8 cellular contexts compared by ENCODE assay signal in genomic region chr16:14300631-14301149, GRCh38.
DNase-seq lines count a peak whose midpoint lies in the region; ATAC-seq, FAIRE-seq and TF ChIP-seq lines count a peak whose summit lies in the region.

No MANE protein-coding gene starts in this region.

- no peak overlapping the region for H3K4me2 ChIP-seq in GM12878 (ENCODE audit: control insufficient read depth, insufficient read depth)

- intact Hi-C loops in GM12878 (cut with micrococcal nuclease; ENCODE audit: unreplicated experiment) = loop anchor here (1.0 to 10.0 kb wide), 5 partner anchors 10 to 332 kb away; partner anchors contain the start of genes BFAR and PARN

- no peak overlapping the region for H3K27ac ChIP-seq in GM12878 (ENCODE audit: control insufficient read depth, insufficient read depth)

- TF ChIP-seq POLR2A in GM12878 (IDR thresholded peaks at IDR 0.05; ENCODE audit: low read depth, low read length) = no peak

- in situ Hi-C loops in GM12878 (cut with MboI) = no loop called here

- peak; percentile 80 for DNase-seq in BE2C
- peak; percentile 71 for DNase-seq in HuH-7.5 (ENCODE audit: low spot score)
- peak; percentile 76 for DNase-seq in RCC 7860 (ENCODE audit: low spot score)
- no peak for DNase-seq in GM12878 (ENCODE audit: low read depth, low spot score)
- DNase-seq in skeletal muscle cell (ENCODE audit: low read depth) = peak; percentile 49
- no peak for DNase-seq in NK-92 (lab: John Stamatoyannopoulos, UW; ENCODE audit: unreplicated experiment)

- peak; percentile 96 for TF ChIP-seq RAD21 in GM12878 (IDR thresholded peaks at IDR 0.05; ENCODE audit: insufficient read depth, low read depth, low read length)

- SMC1A ChIA-PET in GM12878 (lab: Charles Lee; ENCODE audit: uncharacterized antibody, unreplicated experiment) = interaction anchor here (0.6 to 1.9 kb wide), 17 partner anchors 12 to 379 kb away, joined by 3 to 31 read pairs (median 4); no protein-coding TSS in a partner anchor

- H4K20me1 ChIP-seq in GM12878 (ENCODE audit: control insufficient read depth, insufficient read depth) = no peaks in the 10 kb centered on the region

- H3K9ac ChIP-seq in GM12878 (ENCODE audit: control insufficient read depth, insufficient read depth, low read length) = peak overlapping the region; percentile 58; the same call in 1 of the 2 replicates
- H3K9ac ChIP-seq in iPS-15b (ENCODE audit: low read depth, low read length) = no peak overlapping the region

- TF ChIP-seq CTCF in BE2C (IDR thresholded peaks at IDR 0.05; ENCODE audit: low read depth, low read length) (peak; percentile 81), GM12878 (IDR thresholded peaks at IDR 0.05 in 2 of 3, conservative IDR thresholded peaks at IDR 0.05 in 1 of 3; ENCODE audit: control insufficient read depth in 2 of 3, extremely low read depth in 1 of 3, insufficient read depth in 1 of 3, low read depth in 3 of 3, low read length in 3 of 3) (peak; percentile 78 to 96 (median 84); a peak in 5 of 6 replicates)

- no TSS peak for BruUV-seq in GM12878 (replicated peaks; lab: Mats Ljungman, UMichigan)

- H3K36me3 ChIP-seq in BE2C (no peaks in the 10 kb centered on the region), GM12878 (ENCODE audit: control insufficient read depth in 2 of 2, insufficient read depth in 2 of 2, low read length in 1 of 2) (no peaks in the 10 kb centered on the region), iPS-15b (ENCODE audit: control insufficient read depth, insufficient read depth, low read length) (no peaks in the 10 kb centered on the region)

- WGBS in GM12878 (ENCODE audit: insufficient coverage, insufficient replicate concordance, low lambda C conversion rate, missing lambda C conversion rate) = 47% methylated on average over 13 of the region's 13 CpGs

- FAIRE-seq in RCC 7860 (lab: Jason Lieb, UNC) (peak; percentile 30), GM12878 (lab: Jason Lieb, UNC) (peak; percentile 98)

- no peak overlapping the region for H2AFZ ChIP-seq in GM12878 (ENCODE audit: control insufficient read depth, low read depth, low read length)

- peak; percentile 29 for ATAC-seq in GM18520 (IDR thresholded peaks at IDR 0.05; ENCODE audit: unreplicated experiment)
- peak; percentile 76 for ATAC-seq in GM12878

- H3K4me3 ChIP-seq in BE2C (ENCODE audit: low read depth, low read length) = peak overlapping the region; percentile 68; the same call in 1 of the 2 replicates
- 0 out of 2 replicates have a peak overlapping the region, but pooled peaks have one; percentile 78 for H3K4me3 ChIP-seq in GM12878
- peak overlapping the region; percentile 49 for H3K4me3 ChIP-seq in iPS-15b (ENCODE audit: low read depth, low read length)
- peak overlapping the region; percentile 63 for H3K4me3 ChIP-seq in skeletal muscle cell (ENCODE audit: low read depth, low read length)

- H3K79me2 ChIP-seq in GM12878 (ENCODE audit: control insufficient read depth, insufficient read depth, low read length) = peaks cover 38% of the 10 kb centered on the region

- POLR2A ChIA-PET in GM12878 (lab: Charles Lee) = interaction anchor here (1.2 kb wide), 1 partner anchor 9 kb away, joined by 3 read pairs; no protein-coding TSS in a partner anchor

- H3K4me1 ChIP-seq in BE2C = no peaks in the 10 kb centered on the region; the same call in 1 of the 2 replicates
- H3K4me1 ChIP-seq in GM12878 (ENCODE audit: control insufficient read depth, insufficient read depth, low read length) = peaks cover 5% of the 10 kb centered on the region
- H3K4me1 ChIP-seq in iPS-15b (ENCODE audit: control insufficient read depth, insufficient read depth, low read length) = peaks cover 11% of the 10 kb centered on the region

- TF ChIP-seq EP300 in GM12878 (IDR thresholded peaks at IDR 0.05; ENCODE audit: borderline replicate concordance in 1 of 2, control insufficient read depth in 1 of 2, low read depth in 2 of 2, low read length in 2 of 2) = no peak

- CTCF ChIA-PET in GM12878 (lab: Yijun Ruan, JAX) = interaction anchor here (0.6 to 3.8 kb wide), 15 partner anchors 9 to 381 kb away, joined by 3 to 85 read pairs (median 4); partner anchors contain the start of gene ERCC4

- H3K27me3 ChIP-seq in BE2C (no peaks in the 10 kb centered on the region), GM12878 (replicated peaks in 1 of 2; ENCODE audit: control insufficient read depth in 2 of 2, insufficient read depth in 2 of 2, low read length in 1 of 2) (no peaks in the 10 kb centered on the region), iPS-15b (ENCODE audit: control insufficient read depth, insufficient read depth, low read length) (no peaks in the 10 kb centered on the region)

- RAD21 ChIA-PET in GM12878 (lab: Charles Lee; ENCODE audit: unreplicated experiment) = interaction anchor here (0.7 to 3.3 kb wide), 12 partner anchors 8 to 231 kb away, joined by 3 to 34 read pairs (median 5); no protein-coding TSS in a partner anchor

- H3K9me3 ChIP-seq in BE2C (no peaks in the 10 kb centered on the region), GM12878 (replicated peaks; ENCODE audit: control insufficient read depth, insufficient read depth, low read length) (no peaks in the 10 kb centered on the region; the same call in 2 of the 3 replicates), iPS-15b (ENCODE audit: control insufficient read depth, insufficient read depth, low read length) (no peaks in the 10 kb centered on the region)

TF ChIP-seq in GM12878, 131 proteins besides CTCF, POLR2A, EP300 and RAD21 (continues in another document):
- TF ChIP-seq PAX5 (IDR thresholded peaks at IDR 0.05; ENCODE audit: borderline replicate concordance, low read depth, low read length) (peak; percentile 37; the same call in 1 of the 2 replicates), MXI1 (IDR thresholded peaks at IDR 0.05; ENCODE audit: low read depth, low read length) (peak; percentile 75), RUNX3 (IDR thresholded peaks at IDR 0.05; ENCODE audit: low read length) (peak; percentile 41; the same call in 1 of the 2 replicates), BHLHE40 (IDR thresholded peaks at IDR 0.05; ENCODE audit: borderline replicate concordance in 1 of 2, low read depth in 2 of 2, low read length in 1 of 2) (peak; percentile 97 to 98), SMC3 (IDR thresholded peaks at IDR 0.05; ENCODE audit: borderline replicate concordance, low read length) (peak; percentile 95), POU2F2 (IDR thresholded peaks at IDR 0.05; ENCODE audit: borderline replicate concordance, low read depth, low read length) (0 out of 3 replicates have a peak, but pooled peaks have one; percentile 16), BACH1 (IDR thresholded peaks at IDR 0.05; ENCODE audit: borderline replicate concordance) (0 out of 2 replicates have a peak, but pooled peaks have one; percentile 45), NBN (IDR thresholded peaks at IDR 0.05) (no peak), HCFC1 (IDR thresholded peaks at IDR 0.05; ENCODE audit: low read length) (no peak), KDM1A (IDR thresholded peaks at IDR 0.05; ENCODE audit: borderline replicate concordance) (no peak), YY1 (IDR thresholded peaks at IDR 0.05; ENCODE audit: low read depth, low read length) (peak; percentile 67; the same call in 1 of the 2 replicates), ZNF592 (IDR thresholded peaks at IDR 0.05) (peak; percentile 54; the same call in 1 of the 2 replicates), IRF4 (IDR thresholded peaks at IDR 0.05; ENCODE audit: low read depth, low read length) (peak; percentile 46; the same call in 1 of the 2 replicates), SMARCA5 (IDR thresholded peaks at IDR 0.05) (peak; percentile 87), ZBTB33 (IDR thresholded peaks at IDR 0.05) (0 out of 2 replicates have a peak, but pooled peaks have one; percentile 48)

Comparison
In these comparisons a context has a peak if more than half of its experiments do, and no peak if none do; other contexts are left out.
1. DNase-seq: peak in BE2C (single experiment), HuH-7.5 (single experiment), RCC 7860 (single experiment) and skeletal muscle cell (single experiment); none in GM12878 (single experiment) and NK-92 (single experiment).
2. Peak in every context shown above with its lines, with median percentiles within 50 percentile points of each other: H3K4me3 ChIP-seq.